ENCODE assay signal across 13 cellular contexts in genomic region chr6:11710221-11710836, GRCh38.
A peak's percentile ranks its signal among the peaks of the same experiment; 100 is the strongest.
DNase-seq lines count a peak whose midpoint lies in the region; ATAC-seq and TF ChIP-seq lines count a peak whose summit lies in the region.
"Had no signal": no experiment of that assay in that cellular context is flagged by ENCODE, and none has a peak within 500 bp of the region (broad histone marks: within the 10 kb centered on the region; RNA-seq: fewer than 3 reads in every experiment).

No MANE protein-coding gene starts in this region.

- no peaks in the 10 kb centered on the region for H3K9me3 ChIP-seq in OCI-LY1 (ENCODE audit: low read length)
- H3K9me3 ChIP-seq: ovary, transverse colon had no signal

- H3F3A ChIP-seq in OCI-LY1 (ENCODE audit: insufficient read depth, low read length) = no peaks in the 10 kb centered on the region

- no peaks in the 10 kb centered on the region for H3K27me3 Mint-ChIP-seq in activated T-helper 17 cell treated with anti-CD3 and anti-CD28 coated beads, Interleukin-2, amount 50 U/mL, for 72 hours

- H3K4me1 ChIP-seq in OCI-LY1 (ENCODE audit: insufficient read depth, low read length, severe bottlenecking) = peaks cover 54% of the 10 kb centered on the region

- peak overlapping the region; percentile 35; the same call in 1 of the 2 replicates for H2AFZ ChIP-seq in OCI-LY1 (ENCODE audit: low read length)

- 0 out of 2 replicates have a peak overlapping the region, but pooled peaks have one; percentile 3 for H3K4me2 ChIP-seq in OCI-LY1 (ENCODE audit: low read length)

- peak overlapping the region; percentile 89 for H3K4me3 Mint-ChIP-seq in activated T-helper 17 cell treated with anti-CD3 and anti-CD28 coated beads, Interleukin-2, amount 50 U/mL, for 72 hours

- no peak overlapping the region for H3K27ac ChIP-seq in OCI-LY1 (ENCODE audit: low read depth, low read length, poor library complexity, severe bottlenecking)
- H3K27ac ChIP-seq: ovary, RWPE1 had no signal

- TF ChIP-seq CTCF in OCI-LY1 (IDR thresholded peaks at IDR 0.05; ENCODE audit: low read length) = no peak

- peaks cover 66% of the 10 kb centered on the region for H3K4me1 Mint-ChIP-seq in activated T-helper 17 cell treated with anti-CD3 and anti-CD28 coated beads, Interleukin-2, amount 50 U/mL, for 72 hours

- no peak overlapping the region for H3K9ac ChIP-seq in OCI-LY1 (ENCODE audit: low read length)

- H3K36me3 Mint-ChIP-seq in activated T-helper 17 cell treated with anti-CD3 and anti-CD28 coated beads, Interleukin-2, amount 50 U/mL, for 72 hours (ENCODE audit: low read depth) = peaks cover 53% of the 10 kb centered on the region

- no peaks in the 10 kb centered on the region for H3K9me2 ChIP-seq in OCI-LY1 (ENCODE audit: low read depth, low read length)

- no peaks in the 10 kb centered on the region; the same call in 1 of the 2 replicates for H3K36me3 ChIP-seq in OCI-LY1 (ENCODE audit: insufficient read depth, low read length)
- H3K36me3 ChIP-seq: ovary, transverse colon had no signal

- H4K20me1 ChIP-seq in OCI-LY1 (ENCODE audit: insufficient read depth, low read length) = no peaks in the 10 kb centered on the region

- H3K27ac Mint-ChIP-seq in activated T-helper 17 cell treated with anti-CD3 and anti-CD28 coated beads, Interleukin-2, amount 50 U/mL, for 72 hours = peak overlapping the region; percentile 99

- H3K27me3 ChIP-seq in OCI-LY1 (ENCODE audit: insufficient read depth, low read length) = no peaks in the 10 kb centered on the region
- H3K27me3 ChIP-seq: ovary, transverse colon had no signal

- DNase-seq in iris pigment epithelial cell (ENCODE audit: low read depth) = peak; percentile 9
- peak in 2 of 3 donors; percentile 27 to 29 for DNase-seq in stimulated activated CD4-positive, alpha-beta T cell treated with anti-CD3 and anti-CD28 coated beads, TNF-alpha, amount 100 ng/mL, for 1 hour (ENCODE audit: low read depth in 3 of 3, low spot score in 1 of 3)
- no peak for DNase-seq in COR-L47 (lab: John Stamatoyannopoulos, UW)
- no peak for DNase-seq in NCI-H1694 treated with DMSO at 0.1 percent for 48 hours (lab: John Stamatoyannopoulos, UW)
- DNase-seq: DMS 273 treated with DMSO at 0.1 percent for 48 hours, glutamatergic neuron, ovary, transverse colon had no signal

- ATAC-seq in activated T-helper 17 cell treated with anti-CD3 and anti-CD28 coated beads, Interleukin-2, amount 50 U/mL, for 72 hours (replicated peaks) = peak; percentile 25
- no peak for ATAC-seq in HG02642 (IDR thresholded peaks at IDR 0.05; ENCODE audit: poor library complexity, unreplicated experiment)
- ATAC-seq in HG03097 (IDR thresholded peaks at IDR 0.05; ENCODE audit: low FRiP score, unreplicated experiment) = no peak

- H3K79me2 ChIP-seq in OCI-LY1 (ENCODE audit: insufficient read depth, low read length) = no peaks in the 10 kb centered on the region

- no peak overlapping the region for H3K4me3 ChIP-seq in OCI-LY1 (ENCODE audit: low read depth, low read length, poor library complexity, severe bottlenecking)
- H3K4me3 ChIP-seq: ovary, transverse colon had no signal

- no peaks in the 10 kb centered on the region for H3K9me3 Mint-ChIP-seq in activated T-helper 17 cell treated with anti-CD3 and anti-CD28 coated beads, Interleukin-2, amount 50 U/mL, for 72 hours

Comparison
In these comparisons a context has a peak if more than half of its experiments do, and no peak if none do; other contexts are left out.
1. DNase-seq: peak in iris pigment epithelial cell (single experiment) and stimulated activated CD4-positive, alpha-beta T cell treated with anti-CD3 and anti-CD28 coated beads, TNF-alpha, amount 100 ng/mL, for 1 hour (2 of 3); none in COR-L47 (single experiment) and NCI-H1694 treated with DMSO at 0.1 percent for 48 hours (single experiment).